In the genomic region with DNA sequence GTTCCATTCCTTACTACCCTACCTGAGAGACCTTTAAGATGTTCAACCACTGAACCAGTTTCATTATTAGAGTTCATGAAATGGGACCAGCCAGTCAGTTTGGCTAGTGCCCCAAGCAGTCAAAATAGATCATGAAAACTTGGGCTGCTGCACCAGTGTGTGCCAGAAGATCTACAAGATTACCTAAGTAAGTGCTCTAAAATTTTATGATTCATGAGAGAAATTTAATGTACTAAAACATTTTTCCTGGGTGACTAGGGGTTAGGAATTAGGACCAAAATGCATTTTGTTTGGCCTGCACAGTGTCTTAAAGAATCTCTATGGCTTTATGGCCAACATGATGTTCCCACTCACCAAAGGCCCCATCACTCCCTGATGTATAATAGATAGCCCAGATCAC, we compare ENCODE assay signal across 17 cellular contexts.
DNase-seq lines count a peak whose midpoint lies in the region; ATAC-seq and TF ChIP-seq lines count a peak whose summit lies in the region.
"Had no signal": no experiment of that assay in that cellular context is flagged by ENCODE, and none has a peak within 500 bp of the region (broad histone marks: within the 10 kb centered on the region; RNA-seq: fewer than 3 reads in every experiment).

No MANE protein-coding gene starts in this region.

- H4K8ac ChIP-seq in neuronal stem cell (ENCODE audit: low read depth, low read length): no peak overlapping the region

- no peak overlapping the region for H2BK12ac ChIP-seq in neuronal stem cell (ENCODE audit: low read length)

- no peak overlapping the region for H3K4ac ChIP-seq in neuronal stem cell (ENCODE audit: low read length)

- no peaks in the 10 kb centered on the region for H3K4me1 ChIP-seq in SK-N-SH (ENCODE audit: control insufficient read depth in 1 of 2, insufficient read depth in 2 of 2, low read depth in 1 of 2, low read length in 1 of 2)
- H3K4me1 ChIP-seq in rectal smooth muscle tissue (ENCODE audit: control insufficient read depth, insufficient read depth, low read length): peaks cover 23% of the 10 kb centered on the region
- H3K4me1 ChIP-seq in transverse colon: peaks cover 3 to 20% (median 15%) of the 10 kb centered on the region in 4 donors
- peaks cover 0 to 4% of the 10 kb centered on the region in 2 donors for H3K4me1 ChIP-seq in neuronal stem cell (ENCODE audit: control insufficient read depth in 2 of 2, insufficient read depth in 1 of 2, low read depth in 1 of 2, low read length in 2 of 2)

- H3K36me3 Mint-ChIP-seq in endothelial cell (ENCODE audit: low read depth, unreplicated experiment): peaks cover 13% of the 10 kb centered on the region
- H3K36me3 Mint-ChIP-seq: IgD-negative memory B cell had no signal

- H3K9me2 ChIP-seq in SK-N-SH: no peaks in the 10 kb centered on the region

- H4K20me1 ChIP-seq in SK-N-SH (ENCODE audit: insufficient read depth): no peaks in the 10 kb centered on the region

- H3K36me3 ChIP-seq in SK-N-SH (replicated peaks in 1 of 2; ENCODE audit: control insufficient read depth in 1 of 2, insufficient read depth in 2 of 2, low read length in 1 of 2) (no peaks in the 10 kb centered on the region), rectal smooth muscle tissue (ENCODE audit: control insufficient read depth, insufficient read depth, low read length) (no peaks in the 10 kb centered on the region), transverse colon (no peaks in the 10 kb centered on the region), neuronal stem cell (replicated peaks in 1 of 2; ENCODE audit: control insufficient read depth in 2 of 2, insufficient read depth in 2 of 2, low read length in 2 of 2) (no peaks in the 10 kb centered on the region)

- H2AFZ ChIP-seq in SK-N-SH (ENCODE audit: low read depth) (no peak overlapping the region), neuronal stem cell (ENCODE audit: low read length) (no peak overlapping the region)

- H3F3A ChIP-seq in SK-N-SH (replicated peaks; ENCODE audit: insufficient read depth): no peaks in the 10 kb centered on the region

- H2BK120ac ChIP-seq in neuronal stem cell (ENCODE audit: low read depth, low read length): no peak overlapping the region

- H3K4me3 ChIP-seq in SK-N-SH (ENCODE audit: low read depth in 2 of 2, low read length in 1 of 2) (no peak overlapping the region), dorsolateral prefrontal cortex (no peak overlapping the region), rectal smooth muscle tissue (ENCODE audit: low read length) (no peak overlapping the region), transverse colon (no peak overlapping the region), neuronal stem cell (ENCODE audit: low read length in 2 of 2) (no peak overlapping the region)
- H3K4me3 ChIP-seq: GM12878 had no signal

- DNase-seq in SK-N-SH (no peak), dorsolateral prefrontal cortex (no peak), transverse colon (no peak), midbrain (lab: John Stamatoyannopoulos, UW) (no peak), neuronal stem cell (ENCODE audit: low spot score) (no peak), endothelial cell (ENCODE audit: low spot score) (no peak)
- DNase-seq: COR-L47, NCI-H1417 treated with DMSO at 0.1 percent for 48 hours, NCI-H2081, NCI-H510A treated with DMSO at 0.1 percent for 48 hours had no signal

- H3K23ac ChIP-seq in neuronal stem cell (ENCODE audit: low read depth, low read length, poor library complexity): no peak overlapping the region

- intact Hi-C loops in dorsolateral prefrontal cortex (cut with DNase I): loop anchor here (5.0 to 10.0 kb wide), 3 partner anchors 98 to 667 kb away; a partner anchor contains a TSS
- intact Hi-C loops in transverse colon (cut with DNase I; ENCODE audit: low total_unique reads): no loop called here

- CTCF ChIA-PET in SK-N-SH (lab: Yijun Ruan, JAX): no interaction called here

- no peak for TF ChIP-seq RAD21 in SK-N-SH (IDR thresholded peaks at IDR 0.05; ENCODE audit: low read length)

- H3K27ac ChIP-seq in SK-N-SH (ENCODE audit: low read depth in 2 of 2, low read length in 1 of 2): no peak overlapping the region
- H3K27ac ChIP-seq in dorsolateral prefrontal cortex: peak overlapping the region in 33 of 59 donors; percentile 12 to 96 (median 91)
- H3K27ac ChIP-seq in rectal smooth muscle tissue (ENCODE audit: low read depth, low read length): peak overlapping the region; percentile 52
- peak overlapping the region in 3 of 4 donors; percentile 43 to 72 (median 68) for H3K27ac ChIP-seq in transverse colon
- H3K27ac ChIP-seq in neuronal stem cell (replicated peaks; ENCODE audit: low read length): no peak overlapping the region
- H3K27ac ChIP-seq: 22Rv1 had no signal

- H3K27ac Mint-ChIP-seq in endothelial cell (ENCODE audit: unreplicated experiment): no peak overlapping the region
- H3K27ac Mint-ChIP-seq: IgD-negative memory B cell had no signal

- in situ Hi-C loops in transverse colon (cut with MboI; ENCODE audit: low pct_ligation_motif_present in 1 of 4, low pct_unique_long_range_greater_than_20kb in 1 of 4, low sequenced_read_pairs in 3 of 4): no loop called here

- no peak for TF ChIP-seq POLR2A in transverse colon (IDR thresholded peaks at IDR 0.05)

- H2AK5ac ChIP-seq in neuronal stem cell (ENCODE audit: low read depth, low read length): no peak overlapping the region

- no peak overlapping the region for H3K14ac ChIP-seq in neuronal stem cell (ENCODE audit: low read length)

- no peak overlapping the region for H4K91ac ChIP-seq in neuronal stem cell (ENCODE audit: low read depth, low read length, poor library complexity)

- no peak overlapping the region for H3K18ac ChIP-seq in neuronal stem cell (ENCODE audit: low read length)

- H3K9me3 ChIP-seq in SK-N-SH (no peaks in the 10 kb centered on the region), transverse colon (no peaks in the 10 kb centered on the region), neuronal stem cell (replicated peaks in 1 of 2; ENCODE audit: control insufficient read depth in 2 of 2, insufficient read depth in 1 of 2, low read depth in 1 of 2, low read length in 2 of 2) (no peaks in the 10 kb centered on the region)

- no peak overlapping the region for H2BK5ac ChIP-seq in neuronal stem cell (ENCODE audit: low read length)

- no peak for TF ChIP-seq CTCF in SK-N-SH (IDR thresholded peaks at IDR 0.05)
- TF ChIP-seq CTCF in dorsolateral prefrontal cortex (IDR thresholded peaks at IDR 0.05 in 54 of 56, conservative IDR thresholded peaks at IDR 0.05 in 2 of 56; ENCODE audit: low read depth in 1 of 56, partially characterized antibody in 56 of 56): no peak
- TF ChIP-seq CTCF in transverse colon (IDR thresholded peaks at IDR 0.05): no peak
- TF ChIP-seq CTCF in endothelial cell (IDR thresholded peaks at IDR 0.05; ENCODE audit: unreplicated experiment): no peak

- TF ChIP-seq EP300 in SK-N-SH (IDR thresholded peaks at IDR 0.05; ENCODE audit: borderline replicate concordance in 1 of 2, low read depth in 1 of 2, low read length in 1 of 2): no peak
- TF ChIP-seq EP300 in transverse colon (IDR thresholded peaks at IDR 0.05; ENCODE audit: low read depth): no peak

- H3K4me2 ChIP-seq in SK-N-SH (no peak overlapping the region), neuronal stem cell (ENCODE audit: insufficient read depth, low read length, poor library complexity, severe bottlenecking) (no peak overlapping the region)

- H3K79me2 ChIP-seq in SK-N-SH (ENCODE audit: insufficient read depth): no peaks in the 10 kb centered on the region

- H3K27me3 ChIP-seq in SK-N-SH (ENCODE audit: insufficient read depth): no peaks in the 10 kb centered on the region
- no peaks in the 10 kb centered on the region for H3K27me3 ChIP-seq in dorsolateral prefrontal cortex
- no peaks in the 10 kb centered on the region for H3K27me3 ChIP-seq in rectal smooth muscle tissue (ENCODE audit: control insufficient read depth, insufficient read depth, low read length)
- no peaks in the 10 kb centered on the region for H3K27me3 ChIP-seq in transverse colon
- no peaks in the 10 kb centered on the region for H3K27me3 ChIP-seq in neuronal stem cell (ENCODE audit: control insufficient read depth in 3 of 3, insufficient read depth in 3 of 3, low read depth in 1 of 3, low read length in 3 of 3)

- ATAC-seq in SK-N-SH treated with all-trans-retinoic acid at 6 μM for 48 hours: no peak
- ATAC-seq: GM12878, HCT116 had no signal

- no peak overlapping the region for H3K4me3 Mint-ChIP-seq in endothelial cell (ENCODE audit: unreplicated experiment)
- H3K4me3 Mint-ChIP-seq: CD14-positive monocyte, IgD-negative memory B cell had no signal

- H3K9me3 Mint-ChIP-seq in endothelial cell (ENCODE audit: unreplicated experiment): no peaks in the 10 kb centered on the region
- H3K9me3 Mint-ChIP-seq: CD14-positive monocyte, IgD-negative memory B cell had no signal

- peaks cover 3% of the 10 kb centered on the region for H3K27me3 Mint-ChIP-seq in endothelial cell (ENCODE audit: unreplicated experiment)

- H3K4me1 Mint-ChIP-seq in endothelial cell (ENCODE audit: unreplicated experiment): peaks cover 6% of the 10 kb centered on the region
- H3K4me1 Mint-ChIP-seq: IgD-negative memory B cell had no signal

- H3K79me1 ChIP-seq in neuronal stem cell (ENCODE audit: low read depth, low read length): peaks cover under 1% of the 10 kb centered on the region

- H2BK15ac ChIP-seq in neuronal stem cell (ENCODE audit: low read length): no peak overlapping the region

- no peak overlapping the region for H3K9ac ChIP-seq in SK-N-SH
- H3K9ac ChIP-seq in rectal smooth muscle tissue (ENCODE audit: low read length): no peak overlapping the region
- no peak overlapping the region for H3K9ac ChIP-seq in neuronal stem cell (ENCODE audit: low read depth, low read length, poor library complexity)

- POLR2A ChIA-PET in SK-N-SH (lab: Yijun Ruan, JAX): no interaction called here

TF ChIP-seq in SK-N-SH treated with all-trans-retinoic acid at 6 μM for 48 hours, 23 proteins besides CTCF, POLR2A, EP300 and RAD21:
- TF ChIP-seq ISL1 (CRISPR knock-in tag; IDR thresholded peaks at IDR 0.05) (peak; percentile 88), PPARA (CRISPR knock-in tag; IDR thresholded peaks at IDR 0.05; ENCODE audit: borderline replicate concordance) (no peak)

TF ChIP-seq in SK-N-SH, 30 proteins besides CTCF, POLR2A, EP300 and RAD21 (continues in another document):
- TF ChIP-seq MXI1 (IDR thresholded peaks at IDR 0.05; ENCODE audit: low read depth, low read length): no peak
- no peak for TF ChIP-seq SMC3 (IDR thresholded peaks at IDR 0.05; ENCODE audit: low read depth, low read length)
- no peak for TF ChIP-seq NFIC (IDR thresholded peaks at IDR 0.05; ENCODE audit: borderline replicate concordance)
- TF ChIP-seq FOXJ3 (CRISPR knock-in tag; IDR thresholded peaks at IDR 0.05): no peak

Comparison
In these comparisons a context has a peak if more than half of its experiments do, and no peak if none do; other contexts are left out.
1. H3K27ac ChIP-seq: peak in dorsolateral prefrontal cortex (33 of 59), rectal smooth muscle tissue (single experiment) and transverse colon (3 of 4); none in SK-N-SH (0 of 2) and neuronal stem cell (single experiment).